ENCODE assay signal across 20 cellular contexts in the genomic region with DNA sequence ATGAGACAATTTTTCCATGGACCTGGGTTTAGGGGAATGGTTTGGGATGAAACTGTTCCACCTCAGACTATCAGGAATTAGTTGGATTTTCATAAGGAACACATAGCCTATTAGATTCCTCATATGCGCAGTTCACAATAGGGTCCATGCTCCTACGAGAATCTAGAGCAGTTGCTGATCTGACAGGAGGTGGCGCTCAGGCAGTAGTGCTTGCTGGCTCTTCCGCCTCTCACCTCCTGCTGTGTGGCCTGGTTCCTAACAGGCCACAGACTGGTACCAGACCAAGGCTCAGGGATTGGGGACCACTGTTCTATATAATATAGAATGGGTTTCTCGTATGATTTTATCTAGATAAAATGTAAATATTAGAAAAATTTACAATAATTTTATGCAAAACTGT.
A peak's percentile ranks its signal among the peaks of the same experiment; 100 is the strongest.
DNase-seq lines count a peak whose midpoint lies in the region; ATAC-seq and TF ChIP-seq lines count a peak whose summit lies in the region.
"Had no signal": no experiment of that assay in that cellular context is flagged by ENCODE, and none has a peak within 500 bp of the region (broad histone marks: within the 10 kb centered on the region; RNA-seq: fewer than 3 reads in every experiment).

No MANE protein-coding gene starts in this region.

- no peak overlapping the region for H3K4me2 ChIP-seq in mesendoderm (ENCODE audit: low read length)

- no peak overlapping the region for H2BK15ac ChIP-seq in mesendoderm (replicated peaks; ENCODE audit: low read depth)

- no peak for TF ChIP-seq CTCF in vagina (IDR thresholded peaks at IDR 0.05)

- DNase-seq in ELR (ENCODE audit: low read depth) = peak; percentile 15
- peak; percentile 3 for DNase-seq in NAMALWA (ENCODE audit: low spot score)
- peak; percentile 47 for DNase-seq in ecto neural progenitor cell (ENCODE audit: low spot score)
- peak; percentile 63 for DNase-seq in mesendoderm
- DNase-seq in vagina (ENCODE audit: extremely low spot score in 2 of 2) = no peak
- no peak for DNase-seq in G401 (ENCODE audit: low spot score)
- DNase-seq: activated CD4-positive, alpha-beta T cell treated with anti-CD3 and anti-CD28 coated beads, Interleukin-2, amount 10 ng/mL, durations not matched to agents 7 days and 5 days; CD8-positive, alpha-beta memory T cell; DND-41; foreskin melanocyte; hippocampal formation; kidney glomerular epithelial cell; NCI-H146; NCI-H2171; nucleus accumbens; stimulated activated CD4-positive, alpha-beta T cell treated with anti-CD3 and anti-CD28 coated beads, Interleukin-2, amount 100 ng/mL, for 24 hours; uterus had no signal

- in situ Hi-C loops in G401 (cut with HindIII; ENCODE audit: low sequenced_read_pairs) = no loop called here

- no peaks in the 10 kb centered on the region for H3K4me1 ChIP-seq in mesendoderm (ENCODE audit: control insufficient read depth, low read depth, low read length)
- no peaks in the 10 kb centered on the region for H3K4me1 ChIP-seq in vagina
- H3K4me1 ChIP-seq: ascending aorta, uterus had no signal

- H2BK5ac ChIP-seq in mesendoderm (ENCODE audit: low read length) = no peak overlapping the region

- H2BK120ac ChIP-seq in mesendoderm (ENCODE audit: low read depth, low read length) = no peak overlapping the region

- H3K27ac ChIP-seq in mesendoderm (ENCODE audit: low read depth, low read length) = no peak overlapping the region
- no peak overlapping the region for H3K27ac ChIP-seq in vagina
- H3K27ac ChIP-seq: ascending aorta, uterus had no signal

- no peaks in the 10 kb centered on the region for H3K79me2 ChIP-seq in mesendoderm (ENCODE audit: control insufficient read depth, insufficient read depth, low read length)

- intact Hi-C loops in vagina (cut with DNase I) = no loop called here

- H3K23ac ChIP-seq in mesendoderm (ENCODE audit: low read length) = no peak overlapping the region

- no peak overlapping the region for H3K18ac ChIP-seq in mesendoderm (ENCODE audit: low read length)

- no peaks in the 10 kb centered on the region for H3K9me3 ChIP-seq in vagina
- H3K9me3 ChIP-seq: uterus had no signal

- H4K5ac ChIP-seq in mesendoderm (ENCODE audit: low read length) = no peak overlapping the region

- H3K27me3 ChIP-seq in mesendoderm (ENCODE audit: insufficient read depth, low read length, poor library complexity) (no peaks in the 10 kb centered on the region), vagina (no peaks in the 10 kb centered on the region)
- H3K27me3 ChIP-seq: ascending aorta, uterus had no signal

- no peak overlapping the region for H3K4ac ChIP-seq in mesendoderm (ENCODE audit: low read depth, low read length)

- no peak overlapping the region for H3K56ac ChIP-seq in mesendoderm (ENCODE audit: low read length)

- H2AK5ac ChIP-seq in mesendoderm (ENCODE audit: low read length) = no peak overlapping the region

- H4K8ac ChIP-seq in mesendoderm (ENCODE audit: low read depth, low read length) = no peak overlapping the region

- ATAC-seq in GM21390 (IDR thresholded peaks at IDR 0.05; ENCODE audit: unreplicated experiment) = no peak
- ATAC-seq: stimulated activated effector memory CD8-positive, alpha-beta T cell treated with anti-CD3 and anti-CD28 coated beads, Interleukin-12 subunit alpha, Interleukin-12 subunit beta, amount 100 ng/mL, for 72 hours had no signal

- WGBS in mesendoderm (ENCODE audit: extremely low coverage, insufficient coverage, low lambda C conversion rate) = no CpG with 5 or more reads among the region's 5 CpGs

- H3K36me3 ChIP-seq in mesendoderm (ENCODE audit: control insufficient read depth, insufficient read depth, low read length) (no peaks in the 10 kb centered on the region), vagina (no peaks in the 10 kb centered on the region)
- H3K36me3 ChIP-seq: ascending aorta, uterus had no signal

- H3K4me3 ChIP-seq in mesendoderm (ENCODE audit: low read length) (no peak overlapping the region), vagina (no peak overlapping the region)
- H3K4me3 ChIP-seq: ascending aorta, uterus had no signal

- no peak for TF ChIP-seq POLR2A in vagina (IDR thresholded peaks at IDR 0.05)

- H3K9ac ChIP-seq in mesendoderm (ENCODE audit: low read length) = no peak overlapping the region

- H3K79me1 ChIP-seq in mesendoderm (ENCODE audit: low read length) = no peaks in the 10 kb centered on the region

Comparison
In these comparisons a context has a peak if more than half of its experiments do, and no peak if none do; other contexts are left out.
1. DNase-seq: peak in ELR (single experiment), NAMALWA (single experiment), ecto neural progenitor cell (single experiment) and mesendoderm (single experiment); none in vagina (0 of 2) and G401 (single experiment).